In the genomic region with DNA sequence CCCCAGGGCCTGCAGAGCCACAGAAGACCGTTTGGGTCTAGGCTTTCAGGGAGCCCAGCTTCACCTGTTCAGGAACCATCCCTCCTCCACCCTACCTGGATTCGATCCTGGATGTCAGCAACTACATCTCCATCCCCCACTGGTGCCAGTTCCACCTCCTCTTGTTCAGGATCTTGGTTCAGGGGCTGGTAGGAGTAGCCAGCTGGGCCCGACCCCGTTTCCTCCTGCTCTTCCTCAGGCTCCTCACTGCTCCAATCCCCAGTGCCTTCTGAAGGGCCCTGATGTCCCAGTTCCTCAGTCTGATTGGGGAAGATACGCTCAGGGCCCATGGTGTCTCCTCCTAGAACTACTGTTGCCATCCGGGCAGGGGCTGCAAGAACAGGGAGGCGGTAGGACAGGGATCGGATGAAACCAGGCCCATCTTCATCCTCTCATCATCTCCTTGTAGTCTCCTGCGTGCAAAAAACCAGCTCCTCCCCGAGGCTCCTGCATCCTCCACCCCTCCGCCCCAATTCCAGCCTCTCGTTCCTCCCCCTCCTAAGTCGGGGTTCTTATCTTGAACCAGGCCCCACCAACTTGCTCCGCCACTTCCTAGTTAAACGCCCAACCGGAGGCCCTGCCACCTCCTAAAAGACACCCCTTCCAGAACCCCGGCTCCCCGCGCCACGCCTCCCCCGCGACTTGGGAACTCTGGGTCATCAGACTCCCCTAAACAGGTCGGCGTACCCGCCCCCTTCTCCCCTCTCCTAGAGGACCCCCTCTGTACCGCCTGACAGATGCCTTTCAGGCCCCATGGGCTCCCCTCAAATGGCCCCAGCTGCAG, we compare ENCODE assay signal across 8 cellular contexts. TPM values are rescaled to one million over a fixed set of nuclear protein-coding genes. Genes with fewer than 3 reads are reported as not detected.
A peak's percentile ranks its signal among the peaks of the same experiment; 100 is the strongest.
DNase-seq lines count a peak whose midpoint lies in the region; ATAC-seq lines count a peak whose summit lies in the region.

No MANE protein-coding gene starts in this region.

- peaks cover 50% of the 10 kb centered on the region for H3K36me3 ChIP-seq in skeletal muscle satellite cell (ENCODE audit: insufficient read depth, low read length)

- intact Hi-C loops in Right ventricle myocardium superior (cut with DNase I) (loop anchor here (2.0 kb wide), 1 partner anchor 28 kb away; a partner anchor contains a TSS), cardiac septum (cut with DNase I) (loop anchor here (1.0 to 5.0 kb wide), 2 partner anchors 46 to 111 kb away; a partner anchor contains a TSS), right cardiac atrium (cut with DNase I) (loop anchor here in 2 of 4 donors (5.0 kb wide), 2 partner anchors 39 to 129 kb away; a partner anchor contains a TSS)

- peak overlapping the region; percentile 90 for H3K27ac Mint-ChIP-seq in activated CD8-positive, alpha-beta T cell treated with anti-CD3 and anti-CD28 coated beads, Interleukin-2, amount 10 ng/mL, durations not matched to agents 7 days and 5 days

- H3K4me3 Mint-ChIP-seq in activated CD8-positive, alpha-beta T cell treated with anti-CD3 and anti-CD28 coated beads, Interleukin-2, amount 10 ng/mL, durations not matched to agents 7 days and 5 days = peak overlapping the region; percentile 97

- DNase-seq in Right ventricle myocardium superior (peak; percentile 35), cardiac septum (ENCODE audit: low spot score) (no peak), HS-27A (ENCODE audit: low read depth) (peak; percentile 31), right cardiac atrium (no peak), islet precursor cell (no peak)
- no peak for DNase-seq in activated CD8-positive, alpha-beta T cell treated with anti-CD3 and anti-CD28 coated beads, Interleukin-2, amount 10 ng/mL, durations not matched to agents 7 days and 5 days

- 3% methylated on average over 26 of the region's 26 CpGs for WGBS in right cardiac atrium

- H3K27me3 ChIP-seq in right cardiac atrium (ENCODE audit: control insufficient read depth, insufficient read depth) = no peaks in the 10 kb centered on the region
- no peaks in the 10 kb centered on the region for H3K27me3 ChIP-seq in skeletal muscle satellite cell (ENCODE audit: control insufficient read depth, insufficient read depth, low read length)

- CTCF ChIA-PET in activated CD8-positive, alpha-beta T cell treated with anti-CD3 and anti-CD28 coated beads, Interleukin-2, amount 10 ng/mL, durations not matched to agents 7 days and 5 days (lab: Charles Lee) = interaction anchor here (1.0 to 3.3 kb wide), 9 partner anchors 12 to 447 kb away, joined by 3 to 24 read pairs (median 3); a partner anchor contains a TSS

- POLR2A ChIA-PET in activated CD8-positive, alpha-beta T cell treated with anti-CD3 and anti-CD28 coated beads, Interleukin-2, amount 10 ng/mL, durations not matched to agents 7 days and 5 days (lab: Charles Lee) = interaction anchor here (0.6 to 4.5 kb wide), 11 partner anchors 9 to 131 kb away, joined by 3 to 22 read pairs (median 4); a partner anchor contains a TSS

- peak overlapping the region; percentile 59 for H3K27ac ChIP-seq in right cardiac atrium (ENCODE audit: low read length)

- H3K9me3 ChIP-seq in right cardiac atrium (ENCODE audit: control insufficient read depth, low read length) (no peaks in the 10 kb centered on the region), skeletal muscle satellite cell (replicated peaks; ENCODE audit: low read length) (no peaks in the 10 kb centered on the region)

- no peaks in the 10 kb centered on the region for H3K27me3 Mint-ChIP-seq in activated CD8-positive, alpha-beta T cell treated with anti-CD3 and anti-CD28 coated beads, Interleukin-2, amount 10 ng/mL, durations not matched to agents 7 days and 5 days (ENCODE audit: low read depth)

- no peaks in the 10 kb centered on the region for H3K9me3 Mint-ChIP-seq in activated CD8-positive, alpha-beta T cell treated with anti-CD3 and anti-CD28 coated beads, Interleukin-2, amount 10 ng/mL, durations not matched to agents 7 days and 5 days (ENCODE audit: insufficient read depth)

- peaks cover 3% of the 10 kb centered on the region for H3K4me1 ChIP-seq in right cardiac atrium (ENCODE audit: control insufficient read depth, insufficient read depth, low read length)
- H3K4me1 ChIP-seq in skeletal muscle satellite cell (ENCODE audit: control insufficient read depth, insufficient read depth, low read length) = peaks cover 31% of the 10 kb centered on the region

- peaks cover 63% of the 10 kb centered on the region for H3K36me3 Mint-ChIP-seq in activated CD8-positive, alpha-beta T cell treated with anti-CD3 and anti-CD28 coated beads, Interleukin-2, amount 10 ng/mL, durations not matched to agents 7 days and 5 days (ENCODE audit: low read depth)

- H3K4me2 ChIP-seq in skeletal muscle satellite cell (ENCODE audit: low read length) = peak overlapping the region; percentile 100

- ATAC-seq in Right ventricle myocardium superior (ENCODE audit: poor library complexity) (no peak), right cardiac atrium (peak in 1 of 2 donors; percentile 49), HG03097 (IDR thresholded peaks at IDR 0.05; ENCODE audit: low FRiP score, unreplicated experiment) (no peak)
- ATAC-seq in activated CD8-positive, alpha-beta T cell treated with anti-CD3 and anti-CD28 coated beads, Interleukin-2, amount 10 ng/mL, durations not matched to agents 7 days and 5 days = no peak

- H3K4me1 Mint-ChIP-seq in activated CD8-positive, alpha-beta T cell treated with anti-CD3 and anti-CD28 coated beads, Interleukin-2, amount 10 ng/mL, durations not matched to agents 7 days and 5 days (ENCODE audit: low read depth) = peaks cover 43% of the 10 kb centered on the region

- peak overlapping the region; percentile 78 for H3K4me3 ChIP-seq in right cardiac atrium (ENCODE audit: low read length)
- peak overlapping the region; percentile 86 for H3K4me3 ChIP-seq in skeletal muscle satellite cell (ENCODE audit: low read length)

- H3K9ac ChIP-seq in skeletal muscle satellite cell (ENCODE audit: low read depth, low read length) = peak overlapping the region; percentile 89

RNA-seq across cellular contexts. Expression of a gene that starts 0.5 kb away (rescaled TPM):
- total RNA-seq in Right ventricle myocardium superior (26.7 TPM), cardiac septum (33.8 TPM), right cardiac atrium (10 to 100 TPM; 29.9 to 44.4 (median 34.6) TPM)
- 10 to 100 TPM; 77.1 to 84.1 TPM for total RNA-seq in activated CD8-positive, alpha-beta T cell treated with anti-CD3 and anti-CD28 coated beads, Interleukin-2, amount 10 ng/mL, durations not matched to agents 7 days and 5 days
- polyA plus RNA-seq in right cardiac atrium = 59.3 TPM
- 54.2 and 62.9 TPM in 2 replicates for total RNA-seq in skeletal muscle satellite cell (2012; rRNA removed)

RNA-seq across cellular contexts. Expression of a gene that starts 0.8 kb away (rescaled TPM):
- total RNA-seq in Right ventricle myocardium superior (147 TPM), cardiac septum (74.9 TPM), right cardiac atrium (100 to 1,000 TPM in 3 of 4 donors, 10 to 100 TPM in 1; 97.3 to 176 (median 138) TPM)
- 10 to 100 TPM; 75.4 to 76.0 TPM for total RNA-seq in activated CD8-positive, alpha-beta T cell treated with anti-CD3 and anti-CD28 coated beads, Interleukin-2, amount 10 ng/mL, durations not matched to agents 7 days and 5 days
- polyA plus RNA-seq in right cardiac atrium = 170 TPM
- 56.8 and 69.7 TPM in 2 replicates for total RNA-seq in skeletal muscle satellite cell (2012; rRNA removed)

RNA-seq across cellular contexts. Expression of a gene that starts 8.2 kb away (rescaled TPM):
- total RNA-seq in Right ventricle myocardium superior (22.9 TPM), cardiac septum (26.4 TPM), right cardiac atrium (10 to 100 TPM; 28.2 to 34.3 (median 29.6) TPM)
- total RNA-seq in activated CD8-positive, alpha-beta T cell treated with anti-CD3 and anti-CD28 coated beads, Interleukin-2, amount 10 ng/mL, durations not matched to agents 7 days and 5 days = 10 to 100 TPM; 84.3 to 92.8 TPM
- 27.2 TPM for polyA plus RNA-seq in right cardiac atrium
- 75.1 and 96.1 TPM in 2 replicates for total RNA-seq in skeletal muscle satellite cell (2012; rRNA removed)

RNA-seq across cellular contexts. Expression of a gene that starts 28.9 kb away (rescaled TPM):
- total RNA-seq in Right ventricle myocardium superior = 34.6 TPM
- total RNA-seq in cardiac septum = 25.3 TPM
- 10 to 100 TPM; 63.1 to 66.5 TPM for total RNA-seq in activated CD8-positive, alpha-beta T cell treated with anti-CD3 and anti-CD28 coated beads, Interleukin-2, amount 10 ng/mL, durations not matched to agents 7 days and 5 days
- 10 to 100 TPM; 32.1 to 39.3 (median 37.6) TPM for total RNA-seq in right cardiac atrium
- polyA plus RNA-seq in right cardiac atrium = 26.4 TPM
- total RNA-seq in skeletal muscle satellite cell (2012; rRNA removed) = 33.2 and 38.7 TPM in 2 replicates

RNA-seq across cellular contexts. Expression of a gene that starts 34.2 kb away (rescaled TPM):
- total RNA-seq in Right ventricle myocardium superior (27.1 TPM), cardiac septum (14.6 TPM), right cardiac atrium (10 to 100 TPM; 17.9 to 30.8 (median 21.2) TPM)
- 10 to 100 TPM; 11.1 to 12.0 TPM for total RNA-seq in activated CD8-positive, alpha-beta T cell treated with anti-CD3 and anti-CD28 coated beads, Interleukin-2, amount 10 ng/mL, durations not matched to agents 7 days and 5 days
- 16.1 TPM for polyA plus RNA-seq in right cardiac atrium
- 8.4 and 19.9 TPM in 2 replicates for total RNA-seq in skeletal muscle satellite cell (2012; rRNA removed)

Comparison
In these comparisons a context has a peak if more than half of its experiments do, and no peak if none do; other contexts are left out.
1. DNase-seq: peak in Right ventricle myocardium superior (single experiment) and HS-27A (single experiment); none in cardiac septum (single experiment), activated CD8-positive, alpha-beta T cell treated with anti-CD3 and anti-CD28 coated beads, Interleukin-2, amount 10 ng/mL, durations not matched to agents 7 days and 5 days (single experiment), right cardiac atrium (0 of 3) and islet precursor cell (single experiment).